ENCODE assay signal across 19 cellular contexts in the genomic region with DNA sequence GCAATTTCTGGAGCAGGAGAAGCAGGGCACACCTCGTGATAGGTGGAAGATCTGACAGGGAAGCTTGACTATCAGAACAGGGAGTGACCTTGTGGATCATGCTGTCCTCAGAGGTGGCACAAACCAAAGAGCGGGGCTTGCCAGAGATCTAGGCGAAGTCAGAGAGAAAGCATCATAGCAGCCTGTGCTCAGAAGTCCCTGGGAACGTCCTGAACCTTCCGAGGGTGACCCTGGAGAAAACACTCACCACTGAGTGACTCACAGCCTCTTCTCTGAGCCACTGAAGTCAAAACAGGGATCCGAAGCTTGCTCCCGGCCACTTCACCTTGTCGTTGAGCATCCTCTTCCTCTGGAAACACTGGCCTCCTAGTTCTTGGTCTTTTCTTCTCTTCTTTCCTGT. TPM values are rescaled to one million over a fixed set of nuclear protein-coding genes. Genes with fewer than 3 reads are reported as not detected.
DNase-seq lines count a peak whose midpoint lies in the region; ATAC-seq and TF ChIP-seq lines count a peak whose summit lies in the region.
"Had no signal": no experiment of that assay in that cellular context is flagged by ENCODE, and none has a peak within 500 bp of the region (broad histone marks: within the 10 kb centered on the region; RNA-seq: fewer than 3 reads in every experiment).

No MANE protein-coding gene starts in this region.

- peak; percentile 64 for ATAC-seq in gastroesophageal sphincter
- ATAC-seq: effector memory CD8-positive, alpha-beta T cell; left lobe of liver; natural killer cell; right lobe of liver; stimulated activated naive CD8-positive, alpha-beta T cell treated with anti-CD3 and anti-CD28 coated beads, Interleukin-15, amount 100 ng/mL, for 72 hours had no signal

- intact Hi-C loops in adrenal gland (cut with DNase I), result no loop called here

- DNase-seq in Caki2 (ENCODE audit: low read depth) (peak; percentile 11), adrenal gland (peak; percentile 77 to 93 (median 90)), skeletal muscle cell (ENCODE audit: low read depth) (peak; percentile 77), NCI-H2029 (lab: John Stamatoyannopoulos, UW) (no peak), NCI-H446 (lab: John Stamatoyannopoulos, UW) (no peak)
- no peak for DNase-seq in stimulated activated CD4-positive, alpha-beta T cell treated with anti-CD3 and anti-CD28 coated beads, Interleukin-4, amount 100 ng/mL, for 4 hours
- no peak for DNase-seq in stimulated activated CD4-positive, alpha-beta T cell treated with anti-CD3 and anti-CD28 coated beads, Interleukin-12 subunit alpha, Interleukin-12 subunit beta, amount 100 ng/mL, for 4 hours
- DNase-seq: activated CD8-positive, alpha-beta memory T cell treated with anti-CD3 and anti-CD28 coated beads for 24 hours; activated gamma-delta T cell treated with Interleukin-2 at 50 U/mL for 16 hours; effector memory CD8-positive, alpha-beta T cell; heart right ventricle; natural killer cell; NCI-H1105; NCI-H345; right lobe of liver; stimulated activated naive CD8-positive, alpha-beta T cell treated with anti-CD3 and anti-CD28 coated beads, Interleukin-15, amount 100 ng/mL, for 72 hours had no signal

- WGBS in adrenal gland, 4 donors, result 27 to 42% (median 35%) methylated on average over 8 of the region's 8 CpGs
- WGBS in gastroesophageal sphincter (ENCODE audit: low coverage in 1 of 2), 2 donors, result 80 to 85% methylated on average over 2 of the region's 8 CpGs

- TF ChIP-seq POLR2A in adrenal gland (IDR thresholded peaks at IDR 0.05) (peak in 1 of 2 donors; percentile 53), gastroesophageal sphincter (IDR thresholded peaks at IDR 0.05) (no peak)

- H3K9me3 ChIP-seq in adrenal gland (replicated peaks in 1 of 3), result no peaks in the 10 kb centered on the region
- no peaks in the 10 kb centered on the region for H3K9me3 ChIP-seq in gastroesophageal sphincter
- H3K9me3 ChIP-seq: heart right ventricle, right lobe of liver had no signal

- no peak for TF ChIP-seq CTCF in adrenal gland (IDR thresholded peaks at IDR 0.05)
- TF ChIP-seq CTCF in gastroesophageal sphincter (IDR thresholded peaks at IDR 0.05), result no peak

- H3K27ac ChIP-seq in adrenal gland (peak overlapping the region; percentile 49 to 92 (median 82)), gastroesophageal sphincter (peak overlapping the region in 3 of 4 donors; percentile 48 to 85 (median 84))
- H3K27ac ChIP-seq: VCaP had no signal

- H3K4me1 ChIP-seq in adrenal gland (replicated peaks in 1 of 2) (peaks cover 12 to 45% of the 10 kb centered on the region in 2 donors), gastroesophageal sphincter (peaks cover 13 to 58% (median 20%) of the 10 kb centered on the region in 3 donors)

- H3K36me3 ChIP-seq in adrenal gland (replicated peaks in 1 of 2) (no peaks in the 10 kb centered on the region), gastroesophageal sphincter (no peaks in the 10 kb centered on the region)
- H3K36me3 ChIP-seq: heart right ventricle, right lobe of liver had no signal

- no peak for TF ChIP-seq EP300 in gastroesophageal sphincter (IDR thresholded peaks at IDR 0.05)

- no peak overlapping the region for H3K4me3 ChIP-seq in adrenal gland
- no peak overlapping the region for H3K4me3 ChIP-seq in gastroesophageal sphincter
- H3K4me3 ChIP-seq in skeletal muscle cell (ENCODE audit: low read depth, low read length), result no peak overlapping the region
- H3K4me3 ChIP-seq: heart right ventricle, right lobe of liver had no signal

- H3K27me3 ChIP-seq in adrenal gland, result no peaks in the 10 kb centered on the region
- H3K27me3 ChIP-seq in gastroesophageal sphincter, result no peaks in the 10 kb centered on the region
- H3K27me3 ChIP-seq: right lobe of liver had no signal

- in situ Hi-C loops in Caki2 (cut with HindIII; ENCODE audit: low pct_unique_long_range_greater_than_20kb, low sequenced_read_pairs), result no loop called here

RNA-seq across cellular contexts. Expression of a gene that starts 56.7 kb away (rescaled TPM):
- 0.78 and 3.2 TPM in 2 replicates for total RNA-seq in Caki2 (2014; rRNA removed; shearing (Covaris generic); ENCODE audit: low replicate concordance)
- total RNA-seq in adrenal gland, result 10 to 100 TPM in 7 of 8 donors, 1 to 10 TPM in 1; 4.5 to 26.0 (median 13.8) TPM
- polyA plus RNA-seq in adrenal gland, result 10 to 100 TPM in 2 of 3 donors, 1 to 10 TPM in 1; 6.7 to 17.9 (median 10.8) TPM
- 10 to 100 TPM in 2 of 4 donors, 1 to 10 TPM in 2; 1.1 to 25.2 (median 10.0) TPM for total RNA-seq in gastroesophageal sphincter

Comparison
In these comparisons a context has a peak if more than half of its experiments do, and no peak if none do; other contexts are left out.
1. DNase-seq: peak in Caki2 (single experiment), adrenal gland (7 of 7) and skeletal muscle cell (single experiment); none in stimulated activated CD4-positive, alpha-beta T cell treated with anti-CD3 and anti-CD28 coated beads, Interleukin-4, amount 100 ng/mL, for 4 hours (0 of 2), stimulated activated CD4-positive, alpha-beta T cell treated with anti-CD3 and anti-CD28 coated beads, Interleukin-12 subunit alpha, Interleukin-12 subunit beta, amount 100 ng/mL, for 4 hours (single experiment), NCI-H2029 (single experiment) and NCI-H446 (0 of 2).